Comparison of ENCODE assay signal across 8 cellular contexts in genomic region chr14:95452176-95452889, GRCh38.
DNase-seq lines count a peak whose midpoint lies in the region; ATAC-seq and TF ChIP-seq lines count a peak whose summit lies in the region.
"Had no signal": no experiment of that assay in that cellular context is flagged by ENCODE, and none has a peak within 500 bp of the region (broad histone marks: within the 10 kb centered on the region; RNA-seq: fewer than 3 reads in every experiment).

No MANE protein-coding gene starts in this region.

- no TSS peak for BruUV-seq in mammary epithelial cell (replicated peaks; lab: Mats Ljungman, UMichigan)

- H3F3A ChIP-seq in neural cell (ENCODE audit: insufficient read depth, low read length, poor library complexity, severe bottlenecking) = no peaks in the 10 kb centered on the region

- dilution Hi-C loops in mammary epithelial cell (cut with HindIII; ENCODE audit: low sequenced_read_pairs) = no loop called here

- H3K79me2 ChIP-seq in mammary epithelial cell (ENCODE audit: insufficient read depth, low read length) (no peaks in the 10 kb centered on the region), neural cell (replicated peaks; ENCODE audit: insufficient read depth, low read length) (no peaks in the 10 kb centered on the region)

- H3K9me3 ChIP-seq in mammary epithelial cell (replicated peaks; ENCODE audit: insufficient read depth, low read length) = no peaks in the 10 kb centered on the region
- H3K9me3 ChIP-seq in neural cell (ENCODE audit: low read length) = no peaks in the 10 kb centered on the region
- H3K9me3 ChIP-seq: thoracic aorta had no signal

- no peak overlapping the region for H2AFZ ChIP-seq in mammary epithelial cell (ENCODE audit: low read depth, low read length)
- no peak overlapping the region for H2AFZ ChIP-seq in neural cell (ENCODE audit: low read depth, low read length)

- no peak overlapping the region for H3K27ac ChIP-seq in mammary epithelial cell (ENCODE audit: insufficient read depth, low read depth, low read length)
- H3K27ac ChIP-seq in neural cell (ENCODE audit: low read length) = no peak overlapping the region
- H3K27ac ChIP-seq: thoracic aorta had no signal

- DNase-seq in GM03348 (ENCODE audit: low spot score) (peak; percentile 53), mammary epithelial cell (no peak), sciatic nerve (ENCODE audit: low spot score) (no peak), NCI-H524 treated with DMSO at 0.1 percent for 48 hours (lab: John Stamatoyannopoulos, UW) (no peak)

- H3K4me1 ChIP-seq in mammary epithelial cell (ENCODE audit: insufficient read depth, low read length) = peaks cover 4% of the 10 kb centered on the region

- TF ChIP-seq EP300 in neural cell (conservative IDR thresholded peaks at IDR 0.05; ENCODE audit: poor library complexity, severe bottlenecking) = no peak

- TF ChIP-seq CTCF in LNCAP (IDR thresholded peaks at IDR 0.05) (peak; percentile 52; the same call in 1 of the 2 replicates), mammary epithelial cell (conservative IDR thresholded peaks at IDR 0.05 in 1 of 2, IDR thresholded peaks at IDR 0.05 in 1 of 2; ENCODE audit: extremely low read depth in 1 of 2, insufficient read depth in 1 of 2, low read depth in 1 of 2, low read length in 2 of 2) (peak; percentile 52 to 53), neural cell (IDR thresholded peaks at IDR 0.05; ENCODE audit: poor library complexity, severe bottlenecking) (peak; percentile 19)

- no peak for TF ChIP-seq RAD21 in neural cell (conservative IDR thresholded peaks at IDR 0.05)

- H4K20me1 ChIP-seq in mammary epithelial cell (ENCODE audit: insufficient read depth, low read length) (no peaks in the 10 kb centered on the region), neural cell (ENCODE audit: insufficient read depth) (no peaks in the 10 kb centered on the region)

- in situ Hi-C loops in mammary epithelial cell (cut with MboI; ENCODE audit: low sequenced_read_pairs in 2 of 2) = no loop called here

- ATAC-seq in sciatic nerve (no peak), HG03442 (IDR thresholded peaks at IDR 0.05; ENCODE audit: unreplicated experiment) (no peak)

- no peak overlapping the region for H3K9ac ChIP-seq in mammary epithelial cell (ENCODE audit: insufficient read depth, low read length)
- no peak overlapping the region for H3K9ac ChIP-seq in neural cell (ENCODE audit: low read length)

- no peaks in the 10 kb centered on the region for H3K9me2 ChIP-seq in neural cell (ENCODE audit: insufficient read depth, low read length)

- H3K4me3 ChIP-seq in mammary epithelial cell (replicated peaks in 1 of 3; ENCODE audit: insufficient read depth in 1 of 3, low read depth in 2 of 3, low read length in 3 of 3) (no peak overlapping the region), neural cell (ENCODE audit: low read length) (no peak overlapping the region)
- H3K4me3 ChIP-seq: thoracic aorta had no signal

- WGBS in mammary epithelial cell (ENCODE audit: low coverage, missing lambda C conversion rate) = 98% methylated on average over 7 of the region's 18 CpGs

- CTCF ChIA-PET in mammary epithelial cell (lab: Charles Lee; ENCODE audit: low non-redundant PET) = interaction anchor here (0.5 to 1.1 kb wide), 3 partner anchors 31 to 75 kb away, joined by 3 to 5 read pairs (median 3); no protein-coding TSS in a partner anchor

- H3K4me2 ChIP-seq in mammary epithelial cell (ENCODE audit: insufficient read depth, low read depth, low read length) = no peak overlapping the region
- no peak overlapping the region for H3K4me2 ChIP-seq in neural cell (ENCODE audit: low read length)

- intact Hi-C loops in mammary epithelial cell (cut with micrococcal nuclease) (no loop called here), sciatic nerve (cut with DNase I) (no loop called here)

- H3K36me3 ChIP-seq in mammary epithelial cell (ENCODE audit: insufficient read depth, low read length) (no peaks in the 10 kb centered on the region), neural cell (ENCODE audit: insufficient read depth, low read length) (no peaks in the 10 kb centered on the region)

- H3K27me3 ChIP-seq in mammary epithelial cell (ENCODE audit: insufficient read depth, low read length) = no peaks in the 10 kb centered on the region
- no peaks in the 10 kb centered on the region for H3K27me3 ChIP-seq in neural cell (ENCODE audit: insufficient read depth, low read depth, low read length)

TF ChIP-seq in neural cell, 6 proteins besides CTCF, POLR2A, EP300 and RAD21:
- no peak for TF ChIP-seq REST (IDR thresholded peaks at IDR 0.05; ENCODE audit: borderline replicate concordance)
- no peak for TF ChIP-seq POLR2AphosphoS5 (IDR thresholded peaks at IDR 0.05)
- TF ChIP-seq TAF1 (IDR thresholded peaks at IDR 0.05; ENCODE audit: low read depth) = no peak
- TF ChIP-seq EZH2 (IDR thresholded peaks at IDR 0.05; ENCODE audit: borderline replicate concordance, insufficient read depth, low read length, poor library complexity, severe bottlenecking) = no peak
- no peak for TF ChIP-seq SMC3 (conservative IDR thresholded peaks at IDR 0.05; ENCODE audit: poor library complexity)
- no peak for TF ChIP-seq MXI1 (conservative IDR thresholded peaks at IDR 0.05; ENCODE audit: poor library complexity, severe bottlenecking)
